8 cellular contexts compared by ENCODE assay signal in the genomic region with DNA sequence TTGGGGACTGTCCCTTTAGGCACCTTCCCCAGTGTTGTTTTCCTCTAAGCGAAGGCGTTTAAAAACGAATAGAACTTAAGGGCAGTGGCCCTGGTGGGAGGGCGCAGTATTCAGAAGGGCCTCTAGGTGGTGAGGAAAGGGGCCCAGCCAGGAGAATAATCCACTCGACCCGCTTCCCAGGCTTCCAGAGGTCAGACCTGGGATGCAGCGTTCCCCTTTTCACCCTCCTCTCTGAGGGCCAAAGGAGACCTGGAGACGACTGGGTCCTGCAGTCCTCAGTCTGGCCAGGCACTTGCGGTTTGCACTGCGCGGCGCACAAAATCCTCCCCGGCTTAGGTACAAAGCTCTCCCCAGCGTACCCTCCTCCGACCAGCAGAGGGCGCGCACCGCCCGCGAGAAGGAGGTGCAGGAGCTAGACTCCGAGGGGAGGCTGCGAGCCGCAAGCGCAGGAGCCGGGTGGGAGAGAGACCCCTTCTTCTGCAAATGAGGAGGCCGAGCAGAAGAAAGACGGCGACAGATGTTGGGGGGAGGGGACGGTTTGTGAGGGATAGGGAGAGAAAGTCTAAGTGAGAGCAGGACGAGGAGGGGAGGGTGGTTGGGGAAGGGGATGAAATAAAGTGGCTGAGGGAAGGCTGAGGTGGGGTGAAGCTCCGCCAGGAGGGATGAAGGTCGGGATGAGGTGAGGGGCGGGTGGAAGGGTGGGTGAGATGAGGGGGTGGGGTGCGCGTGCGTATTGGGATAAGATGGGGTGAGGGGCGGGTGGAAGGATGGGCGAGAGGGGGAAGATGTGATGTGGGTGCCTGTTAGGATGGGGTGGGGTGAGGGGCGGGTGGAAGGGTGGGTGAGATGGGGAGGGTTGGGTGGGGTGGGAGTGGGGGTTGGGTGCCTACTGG. TPM values are rescaled to one million over a fixed set of nuclear protein-coding genes. Genes with fewer than 3 reads are reported as not detected.
A peak's percentile ranks its signal among the peaks of the same experiment; 100 is the strongest.
DNase-seq lines count a peak whose midpoint lies in the region; ATAC-seq and TF ChIP-seq lines count a peak whose summit lies in the region.

No MANE protein-coding gene starts in this region.

- no peaks in the 10 kb centered on the region for H4K20me1 ChIP-seq in mammary epithelial cell (ENCODE audit: insufficient read depth, low read length)

- POLR2A ChIA-PET in WTC11 (lab: Charles Lee): interaction anchor here (0.9 kb wide), 1 partner anchor 23 kb away, joined by 5 read pairs; no protein-coding TSS in a partner anchor

- H3K4me2 ChIP-seq in mammary epithelial cell (ENCODE audit: insufficient read depth, low read depth, low read length): peak overlapping the region; percentile 88

- H3K36me3 ChIP-seq in mammary epithelial cell (ENCODE audit: insufficient read depth, low read length): no peaks in the 10 kb centered on the region

- H3K4me3 Mint-ChIP-seq in WTC11: peak overlapping the region; percentile 60

- 1% methylated on average over 9 of the region's 39 CpGs for WGBS in mammary epithelial cell (ENCODE audit: low coverage, missing lambda C conversion rate)

- CTCF ChIA-PET in WTC11 (lab: Charles Lee) (interaction anchor here (0.5 to 5.7 kb wide), 76 partner anchors 8 to 943 kb away, joined by 3 to 158 read pairs (median 5); a partner anchor contains a TSS), mammary epithelial cell (lab: Charles Lee; ENCODE audit: low non-redundant PET) (interaction anchor here (0.5 to 1.2 kb wide), 13 partner anchors 10 to 1664 kb away, joined by 3 to 31 read pairs (median 4); no protein-coding TSS in a partner anchor)

- H3K4me3 ChIP-seq in mammary epithelial cell (replicated peaks in 1 of 3; ENCODE audit: insufficient read depth in 1 of 3, low read depth in 2 of 3, low read length in 3 of 3): peak overlapping the region in 1 of 3 experiments; percentile 37

- peaks cover 25% of the 10 kb centered on the region for H3K4me1 Mint-ChIP-seq in WTC11

- no peaks in the 10 kb centered on the region for H3K9me3 Mint-ChIP-seq in WTC11

- dilution Hi-C loops in mammary epithelial cell (cut with HindIII; ENCODE audit: low sequenced_read_pairs): no loop called here

- H3K36me3 Mint-ChIP-seq in WTC11: no peaks in the 10 kb centered on the region

- H3K79me2 ChIP-seq in mammary epithelial cell (ENCODE audit: insufficient read depth, low read length): no peaks in the 10 kb centered on the region

- no TSS peak for BruUV-seq in mammary epithelial cell (replicated peaks; lab: Mats Ljungman, UMichigan)

- H3K4me1 ChIP-seq in mammary epithelial cell (ENCODE audit: insufficient read depth, low read length): peaks cover 15% of the 10 kb centered on the region

- no peaks in the 10 kb centered on the region for H3K9me3 ChIP-seq in mammary epithelial cell (replicated peaks; ENCODE audit: insufficient read depth, low read length)

- TF ChIP-seq CTCF in WTC11 (IDR thresholded peaks at IDR 0.05): peak; percentile 74; the same call in 1 of the 2 replicates
- TF ChIP-seq CTCF in mammary epithelial cell (conservative IDR thresholded peaks at IDR 0.05 in 1 of 2, IDR thresholded peaks at IDR 0.05 in 1 of 2; ENCODE audit: extremely low read depth in 1 of 2, insufficient read depth in 1 of 2, low read depth in 1 of 2, low read length in 2 of 2): peak; percentile 79 to 86

- intact Hi-C loops in mammary epithelial cell (cut with micrococcal nuclease): loop anchor here (1.0 to 5.0 kb wide), 3 partner anchors 11 to 127 kb away; no protein-coding TSS in a partner anchor

- H3K27me3 ChIP-seq in mammary epithelial cell (ENCODE audit: insufficient read depth, low read length): peaks cover 41% of the 10 kb centered on the region

- DNase-seq in AG08396 (ENCODE audit: low spot score) (peak; percentile 87), NCI-H2196 (lab: John Stamatoyannopoulos, UW; ENCODE audit: unreplicated experiment) (peak; percentile 91), WTC11 (ENCODE audit: low spot score) (peak; percentile 96), mammary epithelial cell (peak; percentile 67), iris pigment epithelial cell (ENCODE audit: low read depth) (peak; percentile 79)
- DNase-seq in stimulated activated CD4-positive, alpha-beta T cell treated with anti-CD3 and anti-CD28 coated beads, Interleukin-1b, Interleukin-23, amount 100 ng/mL, for 1 hour (ENCODE audit: low read depth in 2 of 2): peak; percentile 65 to 75

- peak overlapping the region; percentile 88 for H2AFZ ChIP-seq in mammary epithelial cell (ENCODE audit: low read depth, low read length)

- no peak overlapping the region for H3K27ac ChIP-seq in mammary epithelial cell (ENCODE audit: insufficient read depth, low read depth, low read length)

- H3K27ac Mint-ChIP-seq in WTC11: no peak overlapping the region

- peaks cover 99% of the 10 kb centered on the region for H3K27me3 Mint-ChIP-seq in WTC11 (ENCODE audit: low read depth)

- ATAC-seq in GM18867 (IDR thresholded peaks at IDR 0.05; ENCODE audit: unreplicated experiment) (peak; percentile 88), HG03103 (IDR thresholded peaks at IDR 0.05; ENCODE audit: low read depth, unreplicated experiment) (peak; percentile 86), WTC11 (peak; percentile 80)

- no peak overlapping the region for H3K9ac ChIP-seq in mammary epithelial cell (ENCODE audit: insufficient read depth, low read length)

- in situ Hi-C loops in mammary epithelial cell (cut with MboI; ENCODE audit: low sequenced_read_pairs in 2 of 2): no loop called here

TF ChIP-seq in WTC11, 78 proteins besides CTCF, POLR2A, EP300 and RAD21:
- no peak for TF ChIP-seq TEAD4 (CRISPR knock-in tag; IDR thresholded peaks at IDR 0.05)
- TF ChIP-seq FOXK1 (CRISPR knock-in tag; IDR thresholded peaks at IDR 0.05): no peak
- TF ChIP-seq SP1 (CRISPR knock-in tag; conservative IDR thresholded peaks at IDR 0.05): 0 out of 2 replicates have a peak, but pooled peaks have one; percentile 31
- peak; percentile 64; the same call in 1 of the 2 replicates for TF ChIP-seq ZBTB21 (CRISPR knock-in tag; IDR thresholded peaks at IDR 0.05; ENCODE audit: borderline replicate concordance)
- TF ChIP-seq, protein P1, sequence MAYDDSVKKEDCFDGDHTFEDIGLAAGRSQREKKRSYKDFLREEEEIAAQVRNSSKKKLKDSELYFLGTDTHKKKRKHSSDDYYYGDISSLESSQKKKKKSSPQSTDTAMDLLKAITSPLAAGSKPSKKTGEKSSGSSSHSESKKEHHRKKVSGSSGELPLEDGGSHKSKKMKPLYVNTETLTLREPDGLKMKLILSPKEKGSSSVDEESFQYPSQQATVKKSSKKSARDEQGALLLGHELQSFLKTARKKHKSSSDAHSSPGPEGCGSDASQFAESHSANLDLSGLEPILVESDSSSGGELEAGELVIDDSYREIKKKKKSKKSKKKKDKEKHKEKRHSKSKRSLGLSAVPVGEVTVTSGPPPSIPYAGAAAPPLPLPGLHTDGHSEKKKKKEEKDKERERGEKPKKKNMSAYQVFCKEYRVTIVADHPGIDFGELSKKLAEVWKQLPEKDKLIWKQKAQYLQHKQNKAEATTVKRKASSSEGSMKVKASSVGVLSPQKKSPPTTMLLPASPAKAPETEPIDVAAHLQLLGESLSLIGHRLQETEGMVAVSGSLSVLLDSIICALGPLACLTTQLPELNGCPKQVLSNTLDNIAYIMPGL (CRISPR knock-in tag; IDR thresholded peaks at IDR 0.05): peak; percentile 82

RNA-seq across cellular contexts. Expression of a gene that starts 4.9 kb away (rescaled TPM):
- not detected in 3 replicates for total RNA-seq in WTC11 (2021)
- not detected for total RNA-seq in mammary epithelial cell
- polyA plus RNA-seq in mammary epithelial cell: not detected
- polyA minus RNA-seq in mammary epithelial cell: not detected

RNA-seq across cellular contexts. Expression of a gene that starts 13.1 kb away (rescaled TPM):
- total RNA-seq in WTC11 (2021) (not detected in 3 replicates), mammary epithelial cell (not detected)
- polyA plus RNA-seq in mammary epithelial cell: 0.12 TPM
- polyA minus RNA-seq in mammary epithelial cell: not detected

RNA-seq across cellular contexts. Expression of a gene that starts 20.6 kb away (rescaled TPM):
- total RNA-seq in WTC11 (2021): 0.16 to 0.46 TPM (median 0.26 TPM) in 3 replicates
- total RNA-seq in mammary epithelial cell: under 1 TPM in 1 of 2 donors, not detected in 1; 0.49 TPM
- polyA plus RNA-seq in mammary epithelial cell: 0.08 TPM
- not detected for polyA minus RNA-seq in mammary epithelial cell
